In the genomic region with DNA sequence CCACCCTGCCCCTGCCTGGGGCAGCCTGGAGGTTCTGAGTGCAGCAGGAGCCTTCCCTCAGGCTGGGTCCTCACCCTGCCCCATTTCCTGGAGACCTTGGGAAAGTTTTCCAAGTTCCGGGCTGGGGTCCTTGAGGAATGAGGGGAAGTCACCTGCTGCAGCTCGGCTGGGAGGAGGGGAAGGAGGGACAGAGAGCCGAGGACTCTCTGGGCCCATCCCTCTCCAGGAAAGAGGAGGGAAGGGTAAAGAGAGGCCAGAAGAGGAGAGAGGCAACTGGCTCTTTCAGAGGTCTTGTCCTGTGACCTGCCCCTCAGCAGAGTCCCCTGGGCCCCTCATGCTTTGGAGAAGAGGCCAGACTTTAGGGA, we compare ENCODE assay signal across 19 cellular contexts.
"Had no signal": no experiment of that assay in that cellular context is flagged by ENCODE, and none has a peak within 500 bp of the region (broad histone marks: within the 10 kb centered on the region; RNA-seq: fewer than 3 reads in every experiment).

No MANE protein-coding gene starts in this region.

- H2AFZ ChIP-seq: parathyroid adenoma had no signal

- H3K4me3 ChIP-seq: tibial nerve had no signal

- DNase-seq: activated CD4-positive, alpha-beta memory T cell treated with anti-CD3 and anti-CD28 coated beads, Interleukin-2, amount 10 ng/mL, durations not matched to agents 7 days and 5 days; activated CD4-positive, alpha-beta T cell treated with anti-CD3 and anti-CD28 coated beads for 48 hours; activated CD4-positive, CD25-positive, alpha-beta regulatory T cell; activated CD8-positive, alpha-beta memory T cell treated with anti-CD3 and anti-CD28 coated beads, Interleukin-2, amount 10 ng/mL, durations not matched to agents 7 days and 5 days; activated naive CD4-positive, alpha-beta T cell; activated naive CD8-positive, alpha-beta T cell treated with anti-CD3 and anti-CD28 coated beads for 36 hours; cortex of kidney; effector CD4-positive, alpha-beta T cell; hippocampal formation; naive thymus-derived CD8-positive, alpha-beta T cell; stimulated activated CD4-positive, alpha-beta T cell treated with anti-CD3 and anti-CD28 coated beads, Interleukin-12 subunit alpha, Interleukin-12 subunit beta, amount 100 ng/mL, for 4 hours; stimulated activated CD4-positive, alpha-beta T cell treated with anti-CD3 and anti-CD28 coated beads, Interleukin-1b, Interleukin-23, amount 100 ng/mL, for 48 hours; stimulated activated CD8-positive, alpha-beta memory T cell treated with anti-CD3 and anti-CD28 coated beads, Interleukin-4, amount 100 ng/mL, for 48 hours; stimulated activated naive CD4-positive, alpha-beta T cell; T-helper 1 cell; T1000 had no signal

- H3K36me3 ChIP-seq: tibial nerve had no signal

- H3K27ac ChIP-seq: parathyroid adenoma had no signal

- H3K27me3 ChIP-seq: tibial nerve had no signal

- ATAC-seq: activated CD8-positive, alpha-beta memory T cell treated with anti-CD3 and anti-CD28 coated beads, Interleukin-2, amount 10 ng/mL, durations not matched to agents 7 days and 5 days; activated T-helper 17 cell treated with anti-CD3 and anti-CD28 coated beads, Interleukin-2, amount 50 U/mL, for 72 hours; naive thymus-derived CD8-positive, alpha-beta T cell had no signal

- H3K9me3 ChIP-seq: tibial nerve had no signal

- H3K9ac ChIP-seq: parathyroid adenoma had no signal

- H3K4me1 ChIP-seq: parathyroid adenoma had no signal
